Comparison of ENCODE assay signal across 8 cellular contexts in genomic region chr15:38453971-38454686, GRCh38.
DNase-seq lines count a peak whose midpoint lies in the region; ATAC-seq lines count a peak whose summit lies in the region.

Gene FAM98B (plus strand): TSS chr15:38454127. CDS start chr15:38454162, 35 bp downstream.

- peak within 1 kb of the TSS; percentile 96 for H3K27ac Mint-ChIP-seq in central memory CD8-positive, alpha-beta T cell (ENCODE audit: low read depth)

- H3K36me3 Mint-ChIP-seq in central memory CD8-positive, alpha-beta T cell (ENCODE audit: insufficient read depth): peaks cover 8% of the 10 kb centered on the region

- DNase-seq in AG08396 (ENCODE audit: low spot score): peak; percentile 85
- DNase-seq in NCI-H2227 treated with DMSO at 0.1 percent for 48 hours (lab: John Stamatoyannopoulos, UW): peak; percentile 74
- peak; percentile 71 for DNase-seq in activated CD4-positive, CD25-positive, alpha-beta regulatory T cell treated with anti-CD3 and anti-CD28 coated beads, Interleukin-2, amount 50 U/mL, for 16 hours (ENCODE audit: low read depth, low spot score)
- peak; percentile 84 to 85 for DNase-seq in central memory CD8-positive, alpha-beta T cell (ENCODE audit: low spot score in 2 of 2)
- peak; percentile 89 for DNase-seq in iris pigment epithelial cell (ENCODE audit: low read depth)
- peak; percentile 87 for DNase-seq in stimulated activated CD4-positive, alpha-beta T cell treated with anti-CD3 and anti-CD28 coated beads, Interleukin-12 subunit alpha, Interleukin-12 subunit beta, amount 100 ng/mL, for 4 hours

- peaks cover 30% of the 10 kb centered on the region for H3K4me1 Mint-ChIP-seq in central memory CD8-positive, alpha-beta T cell

- H3K27me3 Mint-ChIP-seq in central memory CD8-positive, alpha-beta T cell: no peaks in the 10 kb centered on the region

- H3K4me3 Mint-ChIP-seq in central memory CD8-positive, alpha-beta T cell: peak within 1 kb of the TSS; percentile 89

- no peaks in the 10 kb centered on the region for H3K9me3 Mint-ChIP-seq in central memory CD8-positive, alpha-beta T cell

- peak; percentile 84 for ATAC-seq in GM18873 (IDR thresholded peaks at IDR 0.05; ENCODE audit: low FRiP score, unreplicated experiment)
- peak; percentile 91 for ATAC-seq in HG03135 (IDR thresholded peaks at IDR 0.05; ENCODE audit: unreplicated experiment)
- ATAC-seq in central memory CD8-positive, alpha-beta T cell (replicated peaks; ENCODE audit: extremely low read depth, poor library complexity, severe bottlenecking): peak; percentile 94

Comparison
In these comparisons a context has a peak if more than half of its experiments do, and no peak if none do; other contexts are left out.
1. Peak in every context shown above with its lines: DNase-seq and ATAC-seq.